Comparison of ENCODE assay signal across 8 cellular contexts in genomic region chr20:58228484-58229197, GRCh38. TPM values are rescaled to one million over a fixed set of nuclear protein-coding genes. Genes with fewer than 3 reads are reported as not detected.
DNase-seq lines count a peak whose midpoint lies in the region; ATAC-seq and TF ChIP-seq lines count a peak whose summit lies in the region.

Gene ANKRD60, minus strand, starts transcription at chr20:58228653. Its CDS starts 0 bp downstream, at chr20:58228653.

- no peak within 1 kb of the TSS for H3K4me3 ChIP-seq in mammary epithelial cell (replicated peaks in 1 of 3; ENCODE audit: insufficient read depth in 1 of 3, low read depth in 2 of 3, low read length in 3 of 3)

- H3K9ac ChIP-seq in mammary epithelial cell (ENCODE audit: insufficient read depth, low read length), result no peak within 1 kb of the TSS

- CTCF ChIA-PET in mammary epithelial cell (lab: Charles Lee; ENCODE audit: low non-redundant PET), result no interaction called here

- H4K20me1 ChIP-seq in mammary epithelial cell (ENCODE audit: insufficient read depth, low read length), result no peaks in the 10 kb centered on the region

- dilution Hi-C loops in mammary epithelial cell (cut with HindIII; ENCODE audit: low sequenced_read_pairs), result loop anchor here (10.0 kb wide), 1 partner anchor 714 kb away; no protein-coding TSS in a partner anchor

- H3K27me3 ChIP-seq in mammary epithelial cell (ENCODE audit: insufficient read depth, low read length), result peaks cover 11% of the 10 kb centered on the region

- H2AFZ ChIP-seq in mammary epithelial cell (ENCODE audit: low read depth, low read length), result no peak within 1 kb of the TSS

- H3K4me2 ChIP-seq in mammary epithelial cell (ENCODE audit: insufficient read depth, low read depth, low read length), result peak within 1 kb of the TSS; percentile 32

- H3K4me1 ChIP-seq in mammary epithelial cell (ENCODE audit: insufficient read depth, low read length), result no peaks in the 10 kb centered on the region

- H3K27me3 Mint-ChIP-seq in T-helper 17 cell (peaks cover 66% of the 10 kb centered on the region), mesothelial cell of epicardium (ENCODE audit: low read depth) (peaks cover 78% of the 10 kb centered on the region)

- H3K4me3 Mint-ChIP-seq in T-helper 17 cell (peak within 1 kb of the TSS; percentile 49), mesothelial cell of epicardium (peak within 1 kb of the TSS; percentile 69)

- H3K27ac Mint-ChIP-seq in T-helper 17 cell (peak within 1 kb of the TSS; percentile 8), mesothelial cell of epicardium (no peak within 1 kb of the TSS)

- H3K4me1 Mint-ChIP-seq in T-helper 17 cell (peaks cover 9% of the 10 kb centered on the region), mesothelial cell of epicardium (peaks cover 16% of the 10 kb centered on the region)

- intact Hi-C loops in mammary epithelial cell (cut with micrococcal nuclease), result no loop called here

- WGBS in mammary epithelial cell (ENCODE audit: low coverage, missing lambda C conversion rate), result 28% methylated on average over 23 of the region's 74 CpGs

- peaks cover 16% of the 10 kb centered on the region for H3K36me3 Mint-ChIP-seq in T-helper 17 cell (ENCODE audit: low read depth)
- H3K36me3 Mint-ChIP-seq in mesothelial cell of epicardium, result no peaks in the 10 kb centered on the region

- in situ Hi-C loops in mammary epithelial cell (cut with MboI; ENCODE audit: low sequenced_read_pairs in 2 of 2), result loop anchor here (25.0 kb wide), 2 partner anchors 609 to 634 kb away; partner anchors contain the start of genes GNAS (in 1 of the 2) and GNAS-AS1 (in 1 of the 2)

- H3K9me3 ChIP-seq in T-helper 17 cell (ENCODE audit: control insufficient read depth, low read length, poor library complexity, severe bottlenecking), result no peaks in the 10 kb centered on the region
- no peaks in the 10 kb centered on the region for H3K9me3 ChIP-seq in mammary epithelial cell (replicated peaks; ENCODE audit: insufficient read depth, low read length)

- TF ChIP-seq CTCF in mammary epithelial cell (conservative IDR thresholded peaks at IDR 0.05 in 1 of 2, IDR thresholded peaks at IDR 0.05 in 1 of 2; ENCODE audit: extremely low read depth in 1 of 2, insufficient read depth in 1 of 2, low read depth in 1 of 2, low read length in 2 of 2) (no peak), mesothelial cell of epicardium (IDR thresholded peaks at IDR 0.05; ENCODE audit: unreplicated experiment) (no peak)

- DNase-seq in ELF-1 (ENCODE audit: low read depth, low spot score), result peak; percentile 51
- DNase-seq in T-helper 17 cell, result peak; percentile 38 to 58 (median 48)
- DNase-seq in mammary epithelial cell, result no peak
- no peak for DNase-seq in mesothelial cell of epicardium (ENCODE audit: low spot score in 2 of 2, unreplicated experiment in 2 of 2)
- DNase-seq in COLO829 (ENCODE audit: low spot score), result no peak
- DNase-seq in HT-29 (ENCODE audit: low spot score), result no peak

- no TSS peak for BruUV-seq in mammary epithelial cell (replicated peaks; lab: Mats Ljungman, UMichigan)

- ATAC-seq in T-helper 17 cell (peak; percentile 90), GM18511 (IDR thresholded peaks at IDR 0.05; ENCODE audit: unreplicated experiment) (no peak), HG02571 (IDR thresholded peaks at IDR 0.05; ENCODE audit: unreplicated experiment) (no peak)

- no peak within 1 kb of the TSS for H3K27ac ChIP-seq in mammary epithelial cell (ENCODE audit: insufficient read depth, low read depth, low read length)

- no peaks in the 10 kb centered on the region for H3K36me3 ChIP-seq in mammary epithelial cell (ENCODE audit: insufficient read depth, low read length)

- H3K79me2 ChIP-seq in mammary epithelial cell (ENCODE audit: insufficient read depth, low read length), result no peaks in the 10 kb centered on the region

- H3K9me3 Mint-ChIP-seq in mesothelial cell of epicardium, result peaks cover 4% of the 10 kb centered on the region

RNA-seq across cellular contexts. Expression of gene ANKRD60, which starts in this region (rescaled TPM):
- total RNA-seq in T-helper 17 cell (not detected), mammary epithelial cell (not detected), mesothelial cell of epicardium (not detected in 3 replicates)
- not detected for polyA plus RNA-seq in mammary epithelial cell
- polyA minus RNA-seq in mammary epithelial cell, result not detected
- total RNA-seq in HT-29 (2014; rRNA removed; shearing (Covaris generic)), result not detected in 2 replicates

Comparison
In these comparisons a context has a peak if more than half of its experiments do, and no peak if none do; other contexts are left out.
1. Peak in DNase-seq and ATAC-seq in T-helper 17 cell; RNA of the gene not detected or under 1 TPM.